In genomic region chr10:132444877-132445351, GRCh38 we compare ENCODE assay signal across 9 cellular contexts. TPM values are rescaled to one million over a fixed set of nuclear protein-coding genes. Genes with fewer than 3 reads are reported as not detected.
DNase-seq lines count a peak whose midpoint lies in the region; ATAC-seq and TF ChIP-seq lines count a peak whose summit lies in the region.
"Had no signal": no experiment of that assay in that cellular context is flagged by ENCODE, and none has a peak within 500 bp of the region (broad histone marks: within the 10 kb centered on the region; RNA-seq: fewer than 3 reads in every experiment).

No MANE protein-coding gene starts in this region.

- ATAC-seq in CD4-positive, alpha-beta T cell (ENCODE audit: poor library complexity): no peak
- ATAC-seq in upper lobe of right lung (no peak), gastrocnemius medialis (no peak), HG02623 (IDR thresholded peaks at IDR 0.05; ENCODE audit: unreplicated experiment) (no peak)

- in situ Hi-C loops in gastrocnemius medialis (cut with MboI; ENCODE audit: low sequenced_read_pairs in 4 of 4): loop anchor here in 1 of 4 donors (5.0 kb wide), 1 partner anchor 53 kb away; no protein-coding TSS in a partner anchor

- H3K4me1 ChIP-seq in HEK293 (ENCODE audit: control insufficient read depth, insufficient read depth, low read length) (peaks cover 14% of the 10 kb centered on the region), mesodermal cell (ENCODE audit: control insufficient read depth, insufficient read depth, low read length, poor library complexity, severe bottlenecking) (peaks cover 28% of the 10 kb centered on the region), upper lobe of right lung (peaks cover 23% of the 10 kb centered on the region), gastrocnemius medialis (peaks cover 0 to 16% of the 10 kb centered on the region in 2 donors)

- POLR2A ChIA-PET in CD4-positive, alpha-beta T cell (lab: Charles Lee): no interaction called here
- POLR2A ChIA-PET in HEK293 (lab: Yijun Ruan, JAX): interaction anchor here (0.6 kb wide), 2 partner anchors 95 to 507 kb away, joined by 5 to 8 read pairs; no protein-coding TSS in a partner anchor

- 28 to 38% methylated on average over 4 to 7 of the region's 7 CpGs for WGBS in mesodermal cell (ENCODE audit: insufficient coverage in 2 of 2), 2 experiments

- no peaks in the 10 kb centered on the region for H3K27me3 Mint-ChIP-seq in CD4-positive, alpha-beta T cell

- no peak for DNase-seq in CD4-positive, alpha-beta T cell
- DNase-seq in SIG-M5 treated with dmso at 0.1 percent for 504 hours (lab: John Stamatoyannopoulos, UW; ENCODE audit: unreplicated experiment): peak; percentile 85
- no peak for DNase-seq in upper lobe of right lung
- no peak for DNase-seq in gastrocnemius medialis
- DNase-seq: effector CD4-positive, alpha-beta T cell; NCI-H1436 treated with DMSO at 0.1 percent for 48 hours had no signal

- peak overlapping the region; percentile 75 for H3K4me3 Mint-ChIP-seq in CD4-positive, alpha-beta T cell

- H3K36me3 Mint-ChIP-seq in CD4-positive, alpha-beta T cell (ENCODE audit: low read depth): no peaks in the 10 kb centered on the region

- no peaks in the 10 kb centered on the region for H3K36me3 ChIP-seq in HEK293 (ENCODE audit: control insufficient read depth in 2 of 2, insufficient read depth in 1 of 2, low read length in 2 of 2)
- no peaks in the 10 kb centered on the region for H3K36me3 ChIP-seq in mesodermal cell (ENCODE audit: control insufficient read depth, insufficient read depth, low read length)
- H3K36me3 ChIP-seq in upper lobe of right lung: no peaks in the 10 kb centered on the region
- H3K36me3 ChIP-seq in gastrocnemius medialis: no peaks in the 10 kb centered on the region

- no peak for TF ChIP-seq CTCF in CD4-positive, alpha-beta T cell (IDR thresholded peaks at IDR 0.05)
- TF ChIP-seq CTCF in HEK293 (tag by site-specific recombination; IDR thresholded peaks at IDR 0.05): no peak
- no peak for TF ChIP-seq CTCF in upper lobe of right lung (IDR thresholded peaks at IDR 0.05)
- TF ChIP-seq CTCF in gastrocnemius medialis (IDR thresholded peaks at IDR 0.05 in 4 of 5, conservative IDR thresholded peaks at IDR 0.05 in 1 of 5): no peak

- H3K4me3 ChIP-seq in HEK293 (ENCODE audit: low read depth, low read length) (no peak overlapping the region), mesodermal cell (ENCODE audit: extremely low read depth, insufficient read depth, low read length, poor library complexity, severe bottlenecking) (no peak overlapping the region), upper lobe of right lung (no peak overlapping the region), gastrocnemius medialis (no peak overlapping the region)

- H3K4me1 Mint-ChIP-seq in CD4-positive, alpha-beta T cell (ENCODE audit: low read depth): peaks cover 49% of the 10 kb centered on the region

- H3K9me3 ChIP-seq in CD4-positive, alpha-beta T cell (ENCODE audit: control insufficient read depth, low read length): no peaks in the 10 kb centered on the region
- H3K9me3 ChIP-seq in HEK293 (ENCODE audit: control insufficient read depth, insufficient read depth, low read depth, low read length) (no peaks in the 10 kb centered on the region), mesodermal cell (ENCODE audit: control insufficient read depth, low read length) (no peaks in the 10 kb centered on the region), upper lobe of right lung (no peaks in the 10 kb centered on the region), gastrocnemius medialis (no peaks in the 10 kb centered on the region)

- CTCF ChIA-PET in CD4-positive, alpha-beta T cell (lab: Charles Lee): no interaction called here
- CTCF ChIA-PET in HEK293 (lab: Yijun Ruan, JAX): interaction anchor here (0.6 to 0.7 kb wide), 3 partner anchors 10 to 914 kb away, joined by 3 to 4 read pairs (median 3); no protein-coding TSS in a partner anchor

- intact Hi-C loops in CD4-positive, alpha-beta T cell (cut with DNase I, micrococcal nuclease): no loop called here
- intact Hi-C loops in upper lobe of right lung (cut with DNase I): no loop called here
- intact Hi-C loops in gastrocnemius medialis (cut with DNase I; ENCODE audit: low total_unique reads): no loop called here

- TF ChIP-seq POLR2A in gastrocnemius medialis (IDR thresholded peaks at IDR 0.05): no peak

- H3K27ac ChIP-seq in CD4-positive, alpha-beta T cell (ENCODE audit: low read depth, low read length): peak overlapping the region; percentile 53
- H3K27ac ChIP-seq in HEK293 (ENCODE audit: extremely low read depth, low read depth, low read length): peak overlapping the region; percentile 43; the same call in 1 of the 2 replicates
- peak overlapping the region; percentile 5 for H3K27ac ChIP-seq in mesodermal cell (ENCODE audit: low read depth, low read length, severe bottlenecking)
- no peak overlapping the region for H3K27ac ChIP-seq in upper lobe of right lung
- H3K27ac ChIP-seq in gastrocnemius medialis: no peak overlapping the region

- H3K27me3 ChIP-seq in CD4-positive, alpha-beta T cell (ENCODE audit: control insufficient read depth, insufficient read depth, low read length): no peaks in the 10 kb centered on the region
- H3K27me3 ChIP-seq in upper lobe of right lung (no peaks in the 10 kb centered on the region), gastrocnemius medialis (no peaks in the 10 kb centered on the region)

- no peaks in the 10 kb centered on the region for H3K9me3 Mint-ChIP-seq in CD4-positive, alpha-beta T cell

- H3K27ac Mint-ChIP-seq in CD4-positive, alpha-beta T cell: peak overlapping the region; percentile 94

TF ChIP-seq in HEK293, 187 proteins besides CTCF, POLR2A, EP300 and RAD21 (continues in another document):
- TF ChIP-seq ZNF426 (tag by site-specific recombination; IDR thresholded peaks at IDR 0.05): no peak
- TF ChIP-seq ZNF792 (tag by site-specific recombination; IDR thresholded peaks at IDR 0.05): no peak
- TF ChIP-seq ZNF768 (tag by site-specific recombination; IDR thresholded peaks at IDR 0.05): no peak
- no peak for TF ChIP-seq ZNF521 (tag by site-specific recombination; IDR thresholded peaks at IDR 0.05)
- peak; percentile 38; the same call in 1 of the 2 replicates for TF ChIP-seq ZBTB20 (tag by site-specific recombination; IDR thresholded peaks at IDR 0.05)
- no peak for TF ChIP-seq ZNF148 (tag by site-specific recombination; IDR thresholded peaks at IDR 0.05; ENCODE audit: borderline replicate concordance)
- peak; percentile 65 for TF ChIP-seq ZNF600 (tag by site-specific recombination; IDR thresholded peaks at IDR 0.05)
- TF ChIP-seq SCRT2 (tag by site-specific recombination; IDR thresholded peaks at IDR 0.05): no peak
- TF ChIP-seq KLF17 (tag by site-specific recombination; IDR thresholded peaks at IDR 0.05): peak; percentile 75
- no peak for TF ChIP-seq HIC1 (tag by site-specific recombination; IDR thresholded peaks at IDR 0.05)
- TF ChIP-seq ZNF184 (tag by site-specific recombination; IDR thresholded peaks at IDR 0.05): no peak

RNA-seq across cellular contexts. Expression of gene PWWP2B, which starts 47.9 kb away (rescaled TPM):
- 10 to 100 TPM; 19.2 to 19.6 TPM for total RNA-seq in CD4-positive, alpha-beta T cell
- polyA plus RNA-seq in mesodermal cell (2013, experiment 1 of 2): 12.4 TPM
- 10.1 TPM for polyA plus RNA-seq in mesodermal cell (2013, experiment 2 of 2)
- total RNA-seq in upper lobe of right lung (26.0 TPM), gastrocnemius medialis (10 to 100 TPM; 22.7 to 30.9 (median 24.4) TPM)

Comparison
In these comparisons a context has a peak if more than half of its experiments do, and no peak if none do; other contexts are left out.
1. H3K27ac ChIP-seq: peak in CD4-positive, alpha-beta T cell (single experiment), HEK293 (single experiment) and mesodermal cell (single experiment); none in upper lobe of right lung (single experiment) and gastrocnemius medialis (0 of 4).